Comparison of ENCODE assay signal across 1 cellular context in genomic region chr11:95119361-95120060, GRCh38.
TF ChIP-seq lines count a peak whose summit lies in the region.

No MANE protein-coding gene starts in this region.

TF ChIP-seq in HepG2, 621 proteins besides CTCF, POLR2A, EP300 and RAD21 (continued from another document):
- no peak for TF ChIP-seq ZNF619 (CRISPR knock-in tag; IDR thresholded peaks at IDR 0.05)
- no peak for TF ChIP-seq BHLHE40 (IDR thresholded peaks at IDR 0.05; ENCODE audit: low read length)
- no peak for TF ChIP-seq ATF7-NPFF (CRISPR knock-in tag; IDR thresholded peaks at IDR 0.05; ENCODE audit: low read depth)
- no peak for TF ChIP-seq ZNF768 (CRISPR knock-in tag; IDR thresholded peaks at IDR 0.05)
- TF ChIP-seq ZNF282 (IDR thresholded peaks at IDR 0.05; ENCODE audit: partially characterized antibody): no peak
- TF ChIP-seq, protein P1, sequence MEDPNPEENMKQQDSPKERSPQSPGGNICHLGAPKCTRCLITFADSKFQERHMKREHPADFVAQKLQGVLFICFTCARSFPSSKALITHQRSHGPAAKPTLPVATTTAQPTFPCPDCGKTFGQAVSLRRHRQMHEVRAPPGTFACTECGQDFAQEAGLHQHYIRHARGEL (CRISPR knock-in tag; IDR thresholded peaks at IDR 0.05): no peak
